Comparison of ENCODE assay signal across 8 cellular contexts in the genomic region with DNA sequence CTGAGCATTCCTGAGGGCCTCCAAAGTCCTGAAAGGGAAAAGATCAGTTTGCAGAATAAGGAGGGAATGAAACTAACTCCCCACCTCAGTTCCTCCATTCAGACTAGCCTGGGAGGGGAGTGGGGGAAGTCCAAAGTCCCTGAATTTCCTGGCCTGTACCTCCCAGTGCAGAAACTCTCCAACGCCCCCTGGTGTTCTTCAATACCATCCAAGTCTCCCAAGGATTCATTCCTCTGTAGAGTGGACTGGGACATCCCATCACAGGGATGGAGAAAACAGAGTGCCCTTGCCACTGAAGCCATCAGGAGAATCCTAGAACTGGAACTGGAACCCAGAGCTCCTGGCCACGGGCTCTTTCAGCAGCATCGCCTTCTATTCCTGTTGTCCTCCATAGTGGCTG. TPM values are rescaled to one million over a fixed set of nuclear protein-coding genes. Genes with fewer than 3 reads are reported as not detected.
DNase-seq lines count a peak whose midpoint lies in the region; ATAC-seq, FAIRE-seq and TF ChIP-seq lines count a peak whose summit lies in the region.

No MANE protein-coding gene starts in this region.

- H3K4me3 ChIP-seq in adipocyte (ENCODE audit: low read length): no peak overlapping the region
- no peak overlapping the region for H3K4me3 ChIP-seq in thyroid gland (replicated peaks in 1 of 3)
- H3K4me3 ChIP-seq in uterus: no peak overlapping the region

- H3K9ac ChIP-seq in adipocyte (ENCODE audit: low read length): no peak overlapping the region

- intact Hi-C loops in thyroid gland (cut with DNase I) (no loop called here), uterus (cut with DNase I; ENCODE audit: low total_unique reads) (no loop called here)

- no peak for TF ChIP-seq POLR2A in thyroid gland (IDR thresholded peaks at IDR 0.05)
- no peak for TF ChIP-seq POLR2A in GM12892 (IDR thresholded peaks at IDR 0.05; ENCODE audit: low read depth, low read length)
- TF ChIP-seq POLR2A in uterus (IDR thresholded peaks at IDR 0.05): no peak

- FAIRE-seq in GM12892 (lab: Jason Lieb, UNC): no peak

- peaks cover 22% of the 10 kb centered on the region for H3K27me3 ChIP-seq in adipocyte (replicated peaks; ENCODE audit: control insufficient read depth, insufficient read depth, low read length)
- H3K27me3 ChIP-seq in thyroid gland: no peaks in the 10 kb centered on the region
- H3K27me3 ChIP-seq in uterus: no peaks in the 10 kb centered on the region

- H3K4me1 ChIP-seq in adipocyte (ENCODE audit: control insufficient read depth, insufficient read depth, low read length): peaks cover 8% of the 10 kb centered on the region
- peaks cover 17 to 21% of the 10 kb centered on the region in 2 donors for H3K4me1 ChIP-seq in thyroid gland
- H3K4me1 ChIP-seq in uterus: peaks cover 0 to 12% of the 10 kb centered on the region in 2 donors

- no peaks in the 10 kb centered on the region for H3K36me3 ChIP-seq in adipocyte (ENCODE audit: control insufficient read depth, insufficient read depth, low read length, severe bottlenecking)
- H3K36me3 ChIP-seq in thyroid gland: no peaks in the 10 kb centered on the region
- no peaks in the 10 kb centered on the region for H3K36me3 ChIP-seq in uterus

- 35 to 54% methylated on average over 3 of the region's 3 CpGs for WGBS in thyroid gland, 2 donors

- H3K27ac ChIP-seq in thyroid gland (no peak overlapping the region), uterus (no peak overlapping the region)

- peak; percentile 27 for DNase-seq in DMS53 treated with DMSO at 0.1 percent for 48 hours (lab: John Stamatoyannopoulos, UW; ENCODE audit: unreplicated experiment)
- DNase-seq in adipocyte (ENCODE audit: low read depth): peak; percentile 88
- peak; percentile 72 for DNase-seq in hepatic stellate cell (ENCODE audit: low spot score)
- DNase-seq in thyroid gland: peak; percentile 45 to 46
- DNase-seq in GM12892 (ENCODE audit: insufficient read length): no peak
- no peak for DNase-seq in uterus

- peak; percentile 68 for TF ChIP-seq RAD21 in Ishikawa (IDR thresholded peaks at IDR 0.05; ENCODE audit: low read depth)

- no peak for ATAC-seq in GM21529 (IDR thresholded peaks at IDR 0.05; ENCODE audit: unreplicated experiment)

- H3K9me3 ChIP-seq in adipocyte (ENCODE audit: control insufficient read depth, low read length): peaks cover 14% of the 10 kb centered on the region
- H3K9me3 ChIP-seq in thyroid gland: no peaks in the 10 kb centered on the region
- no peaks in the 10 kb centered on the region for H3K9me3 ChIP-seq in uterus

- TF ChIP-seq CTCF in thyroid gland (IDR thresholded peaks at IDR 0.05) (peak; percentile 17 to 65 (median 44)), uterus (IDR thresholded peaks at IDR 0.05) (peak in 2 of 4 experiments; percentile 28 to 45)

- no peak for TF ChIP-seq EP300 in Ishikawa (IDR thresholded peaks at IDR 0.05; ENCODE audit: borderline replicate concordance)

TF ChIP-seq in Ishikawa, 13 proteins besides CTCF, POLR2A, EP300 and RAD21:
- TF ChIP-seq TAF1 (IDR thresholded peaks at IDR 0.05; ENCODE audit: low read depth) (no peak), YY1 (IDR thresholded peaks at IDR 0.05; ENCODE audit: low read depth) (no peak), CREB1 (IDR thresholded peaks at IDR 0.05; ENCODE audit: low read depth) (no peak), ZBTB7A (IDR thresholded peaks at IDR 0.05; ENCODE audit: low read depth) (no peak), CEBPB (IDR thresholded peaks at IDR 0.05) (no peak), FOXM1 (IDR thresholded peaks at IDR 0.05; ENCODE audit: borderline replicate concordance, low read depth) (no peak), NFIC (IDR thresholded peaks at IDR 0.05) (no peak), TCF12 (IDR thresholded peaks at IDR 0.05; ENCODE audit: low read depth) (no peak), EGR1 (IDR thresholded peaks at IDR 0.05) (no peak), TEAD4 (IDR thresholded peaks at IDR 0.05) (no peak)
- TF ChIP-seq, protein P1, sequence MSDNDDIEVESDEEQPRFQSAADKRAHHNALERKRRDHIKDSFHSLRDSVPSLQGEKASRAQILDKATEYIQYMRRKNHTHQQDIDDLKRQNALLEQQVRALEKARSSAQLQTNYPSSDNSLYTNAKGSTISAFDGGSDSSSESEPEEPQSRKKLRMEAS (IDR thresholded peaks at IDR 0.05): no peak
- TF ChIP-seq, protein P2, sequence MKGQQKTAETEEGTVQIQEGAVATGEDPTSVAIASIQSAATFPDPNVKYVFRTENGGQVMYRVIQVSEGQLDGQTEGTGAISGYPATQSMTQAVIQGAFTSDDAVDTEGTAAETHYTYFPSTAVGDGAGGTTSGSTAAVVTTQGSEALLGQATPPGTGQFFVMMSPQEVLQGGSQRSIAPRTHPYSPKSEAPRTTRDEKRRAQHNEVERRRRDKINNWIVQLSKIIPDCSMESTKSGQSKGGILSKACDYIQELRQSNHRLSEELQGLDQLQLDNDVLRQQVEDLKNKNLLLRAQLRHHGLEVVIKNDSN (IDR thresholded peaks at IDR 0.05): no peak
- TF ChIP-seq, protein P3, sequence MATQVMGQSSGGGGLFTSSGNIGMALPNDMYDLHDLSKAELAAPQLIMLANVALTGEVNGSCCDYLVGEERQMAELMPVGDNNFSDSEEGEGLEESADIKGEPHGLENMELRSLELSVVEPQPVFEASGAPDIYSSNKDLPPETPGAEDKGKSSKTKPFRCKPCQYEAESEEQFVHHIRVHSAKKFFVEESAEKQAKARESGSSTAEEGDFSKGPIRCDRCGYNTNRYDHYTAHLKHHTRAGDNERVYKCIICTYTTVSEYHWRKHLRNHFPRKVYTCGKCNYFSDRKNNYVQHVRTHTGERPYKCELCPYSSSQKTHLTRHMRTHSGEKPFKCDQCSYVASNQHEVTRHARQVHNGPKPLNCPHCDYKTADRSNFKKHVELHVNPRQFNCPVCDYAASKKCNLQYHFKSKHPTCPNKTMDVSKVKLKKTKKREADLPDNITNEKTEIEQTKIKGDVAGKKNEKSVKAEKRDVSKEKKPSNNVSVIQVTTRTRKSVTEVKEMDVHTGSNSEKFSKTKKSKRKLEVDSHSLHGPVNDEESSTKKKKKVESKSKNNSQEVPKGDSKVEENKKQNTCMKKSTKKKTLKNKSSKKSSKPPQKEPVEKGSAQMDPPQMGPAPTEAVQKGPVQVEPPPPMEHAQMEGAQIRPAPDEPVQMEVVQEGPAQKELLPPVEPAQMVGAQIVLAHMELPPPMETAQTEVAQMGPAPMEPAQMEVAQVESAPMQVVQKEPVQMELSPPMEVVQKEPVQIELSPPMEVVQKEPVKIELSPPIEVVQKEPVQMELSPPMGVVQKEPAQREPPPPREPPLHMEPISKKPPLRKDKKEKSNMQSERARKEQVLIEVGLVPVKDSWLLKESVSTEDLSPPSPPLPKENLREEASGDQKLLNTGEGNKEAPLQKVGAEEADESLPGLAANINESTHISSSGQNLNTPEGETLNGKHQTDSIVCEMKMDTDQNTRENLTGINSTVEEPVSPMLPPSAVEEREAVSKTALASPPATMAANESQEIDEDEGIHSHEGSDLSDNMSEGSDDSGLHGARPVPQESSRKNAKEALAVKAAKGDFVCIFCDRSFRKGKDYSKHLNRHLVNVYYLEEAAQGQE (IDR thresholded peaks at IDR 0.05; ENCODE audit: low read depth): no peak

RNA-seq across cellular contexts. Expression of a gene that starts 1.6 kb away (rescaled TPM):
- total RNA-seq in thyroid gland (1 to 10 TPM in 1 of 4 donors, under 1 TPM in 3; 0.22 to 2.4 (median 0.41) TPM), uterus (10 to 100 TPM in 1 of 4 donors, 1 to 10 TPM in 2, not detected in 1; 2.1 to 13.9 (median 3.6) TPM)
- polyA plus RNA-seq in GM12892 (2012; ENCODE audit: missing spikeins): 0.08 TPM

Comparison
In these comparisons a context has a peak if more than half of its experiments do, and no peak if none do; other contexts are left out.
1. DNase-seq: peak in DMS53 treated with DMSO at 0.1 percent for 48 hours (single experiment), adipocyte (single experiment), hepatic stellate cell (single experiment) and thyroid gland (2 of 2); none in GM12892 (single experiment) and uterus (0 of 2).